ENCODE assay signal across 8 cellular contexts in the genomic region with DNA sequence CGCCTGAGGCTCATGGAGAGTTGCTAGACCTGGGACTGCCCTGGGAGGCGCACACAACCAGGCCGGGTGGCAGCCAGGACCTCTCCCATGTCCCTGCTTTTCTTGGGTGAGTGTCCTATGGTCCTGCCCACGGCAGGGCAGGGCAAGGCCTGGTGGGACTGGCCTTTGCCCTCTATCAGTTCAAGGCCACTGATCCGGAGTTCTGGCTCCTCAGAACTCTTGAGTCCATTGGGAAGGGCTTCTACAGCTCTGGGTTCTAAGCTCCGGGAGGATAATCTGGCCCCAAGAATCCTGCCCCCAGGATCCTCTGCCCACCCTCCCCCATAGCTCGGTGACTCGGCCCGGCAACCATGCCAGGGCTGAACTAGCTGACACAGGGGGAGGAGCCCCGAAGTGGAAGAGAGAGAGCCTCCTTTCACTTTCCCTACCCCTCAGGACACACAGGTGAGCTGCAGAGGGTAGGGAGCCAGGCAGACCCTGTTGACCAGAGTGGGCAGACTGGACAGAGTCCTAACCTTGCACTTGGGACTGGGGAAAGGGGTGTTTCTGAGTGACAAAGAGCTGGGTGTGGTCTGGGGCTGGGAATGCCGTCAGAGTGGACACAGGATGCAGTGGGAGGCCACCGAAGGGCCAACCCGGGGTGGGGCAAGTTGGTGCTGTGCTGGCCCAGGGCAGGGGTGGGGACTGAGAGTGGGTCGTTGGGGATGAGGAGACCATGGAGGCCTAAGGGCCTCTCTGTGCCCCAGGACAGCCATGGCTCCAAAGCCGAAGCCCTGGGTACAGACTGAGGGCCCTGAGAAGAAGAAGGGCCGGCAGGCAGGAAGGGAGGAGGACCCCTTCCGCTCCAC. TPM values are rescaled to one million over a fixed set of nuclear protein-coding genes. Genes with fewer than 3 reads are reported as not detected.
DNase-seq lines count a peak whose midpoint lies in the region; ATAC-seq and TF ChIP-seq lines count a peak whose summit lies in the region.

No MANE protein-coding gene starts in this region.

- TF ChIP-seq CTCF in HEK293 (tag by site-specific recombination; IDR thresholded peaks at IDR 0.05) (no peak), RWPE2 (IDR thresholded peaks at IDR 0.05; ENCODE audit: poor library complexity, severe bottlenecking) (no peak)

- H3K4me1 ChIP-seq in HEK293 (ENCODE audit: control insufficient read depth, insufficient read depth, low read length): peaks cover 4% of the 10 kb centered on the region
- H3K4me1 ChIP-seq in RWPE2 (ENCODE audit: insufficient read depth, poor library complexity, severe bottlenecking): peaks cover 9% of the 10 kb centered on the region
- peaks cover 7% of the 10 kb centered on the region for H3K4me1 ChIP-seq in iPS-15b (ENCODE audit: control insufficient read depth, insufficient read depth, low read length)

- H3K9ac ChIP-seq in iPS-15b (ENCODE audit: low read depth, low read length): peak overlapping the region; percentile 76

- ATAC-seq in RWPE2 (ENCODE audit: low read depth) (peak; percentile 33), HG03139 (IDR thresholded peaks at IDR 0.05; ENCODE audit: unreplicated experiment) (no peak)

- H3K27me3 ChIP-seq in RWPE2 (ENCODE audit: insufficient read depth, poor library complexity, severe bottlenecking) (no peaks in the 10 kb centered on the region), iPS-15b (ENCODE audit: control insufficient read depth, insufficient read depth, low read length) (peaks cover 2% of the 10 kb centered on the region)

- H3K36me3 ChIP-seq in HEK293 (ENCODE audit: control insufficient read depth in 2 of 2, insufficient read depth in 1 of 2, low read length in 2 of 2): peaks cover 0 to 28% of the 10 kb centered on the region in 2 experiments; a peak in 1 of 3 replicates
- peaks cover 8% of the 10 kb centered on the region for H3K36me3 ChIP-seq in RWPE2 (ENCODE audit: low read depth)
- H3K36me3 ChIP-seq in iPS-15b (ENCODE audit: control insufficient read depth, insufficient read depth, low read length): peaks cover 4% of the 10 kb centered on the region

- CTCF ChIA-PET in HEK293 (lab: Yijun Ruan, JAX): interaction anchor here (0.5 to 2.4 kb wide), 21 partner anchors 8 to 1269 kb away, joined by 3 to 22 read pairs (median 3); partner anchors contain the start of genes ABHD14A, ABHD14B, ACY1 and GPR62

- H3K4me3 ChIP-seq in HEK293 (ENCODE audit: low read depth, low read length): peak overlapping the region; percentile 33
- peak overlapping the region; percentile 28 for H3K4me3 ChIP-seq in RWPE2 (ENCODE audit: severe bottlenecking)
- H3K4me3 ChIP-seq in iPS-15b (ENCODE audit: low read depth, low read length): peak overlapping the region; percentile 55

- POLR2A ChIA-PET in HEK293 (lab: Yijun Ruan, JAX): interaction anchor here (0.8 to 2.8 kb wide), 4 partner anchors 40 to 95 kb away, joined by 4 to 20 read pairs (median 9); partner anchors contain the start of genes ACY1 and RPL29

- no peaks in the 10 kb centered on the region for H3K9me3 ChIP-seq in HEK293 (ENCODE audit: control insufficient read depth, insufficient read depth, low read depth, low read length)
- H3K9me3 ChIP-seq in RWPE2 (ENCODE audit: severe bottlenecking): no peaks in the 10 kb centered on the region
- H3K9me3 ChIP-seq in iPS-15b (ENCODE audit: control insufficient read depth, insufficient read depth, low read length): no peaks in the 10 kb centered on the region

- H3K27ac ChIP-seq in HEK293 (ENCODE audit: extremely low read depth, low read depth, low read length) (peak overlapping the region; percentile 81), RWPE2 (ENCODE audit: poor library complexity, severe bottlenecking) (peak overlapping the region; percentile 81)

- DNase-seq in Caki2 (ENCODE audit: low read depth) (peak; percentile 68), RWPE2 (ENCODE audit: low spot score) (peak; percentile 73), amniotic epithelial cell (ENCODE audit: low read depth) (peak; percentile 51), KG1 (lab: John Stamatoyannopoulos, UW) (no peak)
- peak; percentile 38 to 47 for DNase-seq in stimulated activated CD4-positive, alpha-beta T cell treated with anti-CD3 and anti-CD28 coated beads, Interleukin-12 subunit alpha, Interleukin-12 subunit beta, amount 100 ng/mL, for 24 hours (ENCODE audit: low read depth in 2 of 2)

- in situ Hi-C loops in Caki2 (cut with HindIII; ENCODE audit: low pct_unique_long_range_greater_than_20kb, low sequenced_read_pairs): no loop called here

TF ChIP-seq in HEK293, 187 proteins besides CTCF, POLR2A, EP300 and RAD21:
- TF ChIP-seq, protein P1, sequence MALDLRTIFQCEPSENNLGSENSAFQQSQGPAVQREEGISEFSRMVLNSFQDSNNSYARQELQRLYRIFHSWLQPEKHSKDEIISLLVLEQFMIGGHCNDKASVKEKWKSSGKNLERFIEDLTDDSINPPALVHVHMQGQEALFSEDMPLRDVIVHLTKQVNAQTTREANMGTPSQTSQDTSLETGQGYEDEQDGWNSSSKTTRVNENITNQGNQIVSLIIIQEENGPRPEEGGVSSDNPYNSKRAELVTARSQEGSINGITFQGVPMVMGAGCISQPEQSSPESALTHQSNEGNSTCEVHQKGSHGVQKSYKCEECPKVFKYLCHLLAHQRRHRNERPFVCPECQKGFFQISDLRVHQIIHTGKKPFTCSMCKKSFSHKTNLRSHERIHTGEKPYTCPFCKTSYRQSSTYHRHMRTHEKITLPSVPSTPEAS (tag by site-specific recombination; IDR thresholded peaks at IDR 0.05): no peak
- TF ChIP-seq, protein P2, sequence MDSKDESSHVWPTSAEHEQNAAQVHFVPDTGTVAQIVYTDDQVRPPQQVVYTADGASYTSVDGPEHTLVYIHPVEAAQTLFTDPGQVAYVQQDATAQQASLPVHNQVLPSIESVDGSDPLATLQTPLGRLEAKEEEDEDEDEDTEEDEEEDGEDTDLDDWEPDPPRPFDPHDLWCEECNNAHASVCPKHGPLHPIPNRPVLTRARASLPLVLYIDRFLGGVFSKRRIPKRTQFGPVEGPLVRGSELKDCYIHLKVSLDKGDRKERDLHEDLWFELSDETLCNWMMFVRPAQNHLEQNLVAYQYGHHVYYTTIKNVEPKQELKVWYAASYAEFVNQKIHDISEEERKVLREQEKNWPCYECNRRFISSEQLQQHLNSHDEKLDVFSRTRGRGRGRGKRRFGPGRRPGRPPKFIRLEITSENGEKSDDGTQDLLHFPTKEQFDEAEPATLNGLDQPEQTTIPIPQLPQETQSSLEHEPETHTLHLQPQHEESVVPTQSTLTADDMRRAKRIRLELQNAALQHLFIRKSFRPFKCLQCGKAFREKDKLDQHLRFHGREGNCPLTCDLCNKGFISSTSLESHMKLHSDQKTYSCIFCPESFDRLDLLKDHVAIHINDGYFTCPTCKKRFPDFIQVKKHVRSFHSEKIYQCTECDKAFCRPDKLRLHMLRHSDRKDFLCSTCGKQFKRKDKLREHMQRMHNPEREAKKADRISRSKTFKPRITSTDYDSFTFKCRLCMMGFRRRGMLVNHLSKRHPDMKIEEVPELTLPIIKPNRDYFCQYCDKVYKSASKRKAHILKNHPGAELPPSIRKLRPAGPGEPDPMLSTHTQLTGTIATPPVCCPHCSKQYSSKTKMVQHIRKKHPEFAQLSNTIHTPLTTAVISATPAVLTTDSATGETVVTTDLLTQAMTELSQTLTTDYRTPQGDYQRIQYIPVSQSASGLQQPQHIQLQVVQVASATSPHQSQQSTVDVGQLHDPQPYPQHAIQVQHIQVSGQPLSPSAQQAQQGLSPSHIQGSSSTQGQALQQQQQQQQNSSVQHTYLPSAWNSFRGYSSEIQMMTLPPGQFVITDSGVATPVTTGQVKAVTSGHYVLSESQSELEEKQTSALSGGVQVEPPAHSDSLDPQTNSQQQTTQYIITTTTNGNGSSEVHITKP (tag by site-specific recombination; IDR thresholded peaks at IDR 0.05): peak; percentile 80

RNA-seq across cellular contexts. Expression of gene PARP3, which starts 0.7 kb away (rescaled TPM):
- total RNA-seq in Caki2 (2014; rRNA removed; shearing (Covaris generic); ENCODE audit: low replicate concordance): 29.4 and 30.0 TPM in 2 replicates

RNA-seq across cellular contexts. Expression of gene RRP9, which starts 1.1 kb away (rescaled TPM):
- 28.9 and 34.6 TPM in 2 replicates for total RNA-seq in Caki2 (2014; rRNA removed; shearing (Covaris generic); ENCODE audit: low replicate concordance)

RNA-seq across cellular contexts. Expression of gene GPR62, which starts 12.4 kb away (rescaled TPM):
- not detected in 2 replicates for total RNA-seq in Caki2 (2014; rRNA removed; shearing (Covaris generic); ENCODE audit: low replicate concordance)

RNA-seq across cellular contexts. Expression of gene PCBP4, which starts 24.4 kb away (rescaled TPM):
- total RNA-seq in Caki2 (2014; rRNA removed; shearing (Covaris generic); ENCODE audit: low replicate concordance): 7.8 and 10.5 TPM in 2 replicates

RNA-seq across cellular contexts. Expression of gene ABHD14B, which starts 31.0 kb away (rescaled TPM):
- total RNA-seq in Caki2 (2014; rRNA removed; shearing (Covaris generic); ENCODE audit: low replicate concordance): 19.6 and 45.4 TPM in 2 replicates
